Comparison of ENCODE assay signal across 8 cellular contexts in the genomic region with DNA sequence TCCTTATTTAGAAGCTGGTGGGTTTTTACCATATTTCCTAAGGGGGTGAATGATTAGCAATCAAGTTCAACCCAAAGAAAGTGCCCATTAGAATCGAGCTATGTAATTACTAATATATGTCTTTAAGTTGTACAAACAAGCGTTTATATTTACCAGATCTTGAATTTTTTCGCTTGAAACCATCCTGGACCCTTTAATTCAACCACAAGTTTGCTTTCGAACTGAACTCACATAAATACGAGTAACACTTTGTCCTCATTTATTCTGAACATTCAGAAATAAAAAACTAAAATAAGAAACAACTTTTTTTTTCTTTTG. TPM values are rescaled to one million over a fixed set of nuclear protein-coding genes. Genes with fewer than 3 reads are reported as not detected.
DNase-seq lines count a peak whose midpoint lies in the region; ATAC-seq and TF ChIP-seq lines count a peak whose summit lies in the region.
"Had no signal": no experiment of that assay in that cellular context is flagged by ENCODE, and none has a peak within 500 bp of the region (broad histone marks: within the 10 kb centered on the region; RNA-seq: fewer than 3 reads in every experiment).

No MANE protein-coding gene starts in this region.

- ATAC-seq in activated CD8-positive, alpha-beta T cell treated with anti-CD3 and anti-CD28 coated beads, Interleukin-2, amount 10 ng/mL, durations not matched to agents 7 days and 5 days, result no peak

- H3K9me3 Mint-ChIP-seq in activated CD8-positive, alpha-beta T cell treated with anti-CD3 and anti-CD28 coated beads, Interleukin-2, amount 10 ng/mL, durations not matched to agents 7 days and 5 days (ENCODE audit: insufficient read depth), result no peaks in the 10 kb centered on the region

- H3K27ac ChIP-seq in iPS-18a (ENCODE audit: low read length), result no peak overlapping the region
- H3K27ac ChIP-seq in stomach smooth muscle (ENCODE audit: low read length), result no peak overlapping the region

- H3K9me3 ChIP-seq in iPS-18a (ENCODE audit: control insufficient read depth, low read depth, low read length) (no peaks in the 10 kb centered on the region), stomach smooth muscle (ENCODE audit: control insufficient read depth in 2 of 2, low read length in 2 of 2) (no peaks in the 10 kb centered on the region)

- DNase-seq in HFF-Myc (ENCODE audit: extremely low read depth, low read depth) (no peak), NCI-H1436 treated with DMSO at 0.1 percent for 48 hours (lab: John Stamatoyannopoulos, UW) (no peak), SK-N-DZ (ENCODE audit: low spot score) (no peak), MV-4-11 (lab: John Stamatoyannopoulos, UW) (no peak)
- no peak for DNase-seq in activated CD8-positive, alpha-beta T cell treated with anti-CD3 and anti-CD28 coated beads, Interleukin-2, amount 10 ng/mL, durations not matched to agents 7 days and 5 days
- DNase-seq: SW 1271 had no signal

- no peak for TF ChIP-seq CTCF in HFF-Myc (IDR thresholded peaks at IDR 0.05; ENCODE audit: low read depth, low read length, missing control alignments)

- H3K36me3 ChIP-seq in iPS-18a (ENCODE audit: control insufficient read depth, low read depth, low read length) (peaks cover 11% of the 10 kb centered on the region), stomach smooth muscle (ENCODE audit: control insufficient read depth in 2 of 2, insufficient read depth in 2 of 2, low read length in 2 of 2) (peaks cover 8 to 14% of the 10 kb centered on the region in 2 donors)

- peak overlapping the region; percentile 80 for H3K9ac ChIP-seq in iPS-18a (ENCODE audit: low read length)
- no peak overlapping the region for H3K9ac ChIP-seq in stomach smooth muscle (ENCODE audit: low read length in 2 of 2)

- peak overlapping the region; percentile 91 for H3K27ac Mint-ChIP-seq in activated CD8-positive, alpha-beta T cell treated with anti-CD3 and anti-CD28 coated beads, Interleukin-2, amount 10 ng/mL, durations not matched to agents 7 days and 5 days

- H3K4me3 Mint-ChIP-seq in activated CD8-positive, alpha-beta T cell treated with anti-CD3 and anti-CD28 coated beads, Interleukin-2, amount 10 ng/mL, durations not matched to agents 7 days and 5 days, result peak overlapping the region; percentile 92

- H3K4me1 ChIP-seq in iPS-18a (ENCODE audit: control insufficient read depth, low read depth, low read length) (peaks cover 33% of the 10 kb centered on the region), stomach smooth muscle (ENCODE audit: control insufficient read depth, insufficient read depth, low read length) (peaks cover 5% of the 10 kb centered on the region)

- peak overlapping the region; percentile 88 for H3K4me3 ChIP-seq in HFF-Myc (replicated peaks; ENCODE audit: low read depth, low read length)
- peak overlapping the region; percentile 93 for H3K4me3 ChIP-seq in iPS-18a (ENCODE audit: low read length)
- peak overlapping the region; percentile 64 to 89 for H3K4me3 ChIP-seq in stomach smooth muscle (ENCODE audit: low read length in 2 of 2)

- CTCF ChIA-PET in activated CD8-positive, alpha-beta T cell treated with anti-CD3 and anti-CD28 coated beads, Interleukin-2, amount 10 ng/mL, durations not matched to agents 7 days and 5 days (lab: Charles Lee), result interaction anchor here (1.4 to 1.9 kb wide), 2 partner anchors 10 to 49 kb away, joined by 7 read pairs; no protein-coding TSS in a partner anchor

- H3K27me3 ChIP-seq in iPS-18a (ENCODE audit: control insufficient read depth, insufficient read depth, low read length), result no peaks in the 10 kb centered on the region
- no peaks in the 10 kb centered on the region for H3K27me3 ChIP-seq in stomach smooth muscle (ENCODE audit: control insufficient read depth in 1 of 2, insufficient read depth in 2 of 2, low read length in 2 of 2)

- H3K27me3 Mint-ChIP-seq in activated CD8-positive, alpha-beta T cell treated with anti-CD3 and anti-CD28 coated beads, Interleukin-2, amount 10 ng/mL, durations not matched to agents 7 days and 5 days (ENCODE audit: low read depth), result no peaks in the 10 kb centered on the region

- H3K36me3 Mint-ChIP-seq in activated CD8-positive, alpha-beta T cell treated with anti-CD3 and anti-CD28 coated beads, Interleukin-2, amount 10 ng/mL, durations not matched to agents 7 days and 5 days (ENCODE audit: low read depth), result peaks cover 31% of the 10 kb centered on the region

- POLR2A ChIA-PET in activated CD8-positive, alpha-beta T cell treated with anti-CD3 and anti-CD28 coated beads, Interleukin-2, amount 10 ng/mL, durations not matched to agents 7 days and 5 days (lab: Charles Lee), result interaction anchor here (0.9 kb wide), 1 partner anchor 9 kb away, joined by 3 read pairs; no protein-coding TSS in a partner anchor

- H3K4me1 Mint-ChIP-seq in activated CD8-positive, alpha-beta T cell treated with anti-CD3 and anti-CD28 coated beads, Interleukin-2, amount 10 ng/mL, durations not matched to agents 7 days and 5 days (ENCODE audit: low read depth), result peaks cover 32% of the 10 kb centered on the region

RNA-seq across cellular contexts. Expression of a gene that starts 1.5 kb away (rescaled TPM):
- total RNA-seq in activated CD8-positive, alpha-beta T cell treated with anti-CD3 and anti-CD28 coated beads, Interleukin-2, amount 10 ng/mL, durations not matched to agents 7 days and 5 days, result 100 to 1,000 TPM; 110 to 117 TPM
- polyA plus RNA-seq in SK-N-DZ (2014; cell fraction: cytosol; rRNA removed), result 64.5 and 79.0 TPM in 2 replicates
- 84.7 and 86.0 TPM in 2 replicates for polyA plus RNA-seq in SK-N-DZ (2014; cell fraction: nucleus; rRNA removed)
